ENCODE assay signal across 1 cellular context in the genomic region with DNA sequence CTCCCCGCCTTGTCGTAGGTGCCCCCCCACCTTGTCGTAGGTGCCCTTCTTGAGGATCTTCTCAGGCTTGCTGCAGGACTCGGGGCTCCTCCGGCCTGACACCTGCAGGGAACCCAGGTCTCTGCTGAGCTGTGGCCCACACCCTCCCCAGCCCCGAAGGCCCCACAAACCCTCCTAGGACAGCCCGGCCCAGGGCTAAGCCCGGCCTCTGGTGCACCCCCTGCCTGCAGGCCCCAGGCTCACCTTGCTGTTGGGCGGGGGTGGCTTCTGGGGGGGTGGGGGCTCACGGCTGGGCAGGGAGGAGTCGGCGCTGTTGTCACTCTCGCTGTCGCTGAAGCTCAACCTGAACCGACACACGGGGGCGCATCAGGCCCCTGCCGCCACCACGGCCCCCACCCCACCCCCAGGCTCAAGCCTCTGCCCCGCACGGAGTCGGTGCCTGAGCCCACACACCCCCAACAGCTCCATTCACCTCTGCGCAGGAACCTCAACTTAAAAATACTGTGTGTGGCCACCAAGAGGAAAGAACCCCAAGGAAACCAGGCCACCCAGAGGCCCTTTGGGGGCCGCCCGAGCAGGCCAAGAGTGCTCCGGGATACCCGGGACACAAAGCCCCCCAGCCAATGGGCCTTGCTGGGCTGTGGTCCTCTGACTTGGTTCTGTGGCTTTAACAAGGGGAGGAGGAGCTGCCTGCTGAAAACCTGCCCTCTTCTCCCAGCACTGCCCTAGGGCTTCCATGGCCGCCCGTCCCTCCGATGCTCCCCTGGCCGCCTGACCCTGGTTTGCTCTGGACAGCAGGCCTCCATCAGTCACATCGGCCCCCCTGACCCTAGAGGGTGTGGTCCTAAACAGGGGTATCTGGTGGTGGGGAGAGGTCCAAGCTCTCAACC.
TF ChIP-seq lines count a peak whose summit lies in the region.

No MANE protein-coding gene starts in this region.

TF ChIP-seq in SK-N-SH, 30 proteins besides CTCF, POLR2A, EP300 and RAD21 (continued from another document):
- TF ChIP-seq, protein P1, sequence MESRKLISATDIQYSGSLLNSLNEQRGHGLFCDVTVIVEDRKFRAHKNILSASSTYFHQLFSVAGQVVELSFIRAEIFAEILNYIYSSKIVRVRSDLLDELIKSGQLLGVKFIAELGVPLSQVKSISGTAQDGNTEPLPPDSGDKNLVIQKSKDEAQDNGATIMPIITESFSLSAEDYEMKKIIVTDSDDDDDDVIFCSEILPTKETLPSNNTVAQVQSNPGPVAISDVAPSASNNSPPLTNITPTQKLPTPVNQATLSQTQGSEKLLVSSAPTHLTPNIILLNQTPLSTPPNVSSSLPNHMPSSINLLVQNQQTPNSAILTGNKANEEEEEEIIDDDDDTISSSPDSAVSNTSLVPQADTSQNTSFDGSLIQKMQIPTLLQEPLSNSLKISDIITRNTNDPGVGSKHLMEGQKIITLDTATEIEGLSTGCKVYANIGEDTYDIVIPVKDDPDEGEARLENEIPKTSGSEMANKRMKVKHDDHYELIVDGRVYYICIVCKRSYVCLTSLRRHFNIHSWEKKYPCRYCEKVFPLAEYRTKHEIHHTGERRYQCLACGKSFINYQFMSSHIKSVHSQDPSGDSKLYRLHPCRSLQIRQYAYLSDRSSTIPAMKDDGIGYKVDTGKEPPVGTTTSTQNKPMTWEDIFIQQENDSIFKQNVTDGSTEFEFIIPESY (IDR thresholded peaks at IDR 0.05; ENCODE audit: borderline replicate concordance, low read depth) = no peak
- TF ChIP-seq JUND (IDR thresholded peaks at IDR 0.05) = no peak
- no peak for TF ChIP-seq RCOR1 (IDR thresholded peaks at IDR 0.05; ENCODE audit: low read length)
- no peak for TF ChIP-seq TEAD4 (IDR thresholded peaks at IDR 0.05; ENCODE audit: borderline replicate concordance, insufficient read depth)
- TF ChIP-seq, protein P2, sequence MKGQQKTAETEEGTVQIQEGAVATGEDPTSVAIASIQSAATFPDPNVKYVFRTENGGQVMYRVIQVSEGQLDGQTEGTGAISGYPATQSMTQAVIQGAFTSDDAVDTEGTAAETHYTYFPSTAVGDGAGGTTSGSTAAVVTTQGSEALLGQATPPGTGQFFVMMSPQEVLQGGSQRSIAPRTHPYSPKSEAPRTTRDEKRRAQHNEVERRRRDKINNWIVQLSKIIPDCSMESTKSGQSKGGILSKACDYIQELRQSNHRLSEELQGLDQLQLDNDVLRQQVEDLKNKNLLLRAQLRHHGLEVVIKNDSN (IDR thresholded peaks at IDR 0.05; ENCODE audit: borderline replicate concordance, low read depth) = no peak
